29 cellular contexts compared by ENCODE assay signal in the genomic region with DNA sequence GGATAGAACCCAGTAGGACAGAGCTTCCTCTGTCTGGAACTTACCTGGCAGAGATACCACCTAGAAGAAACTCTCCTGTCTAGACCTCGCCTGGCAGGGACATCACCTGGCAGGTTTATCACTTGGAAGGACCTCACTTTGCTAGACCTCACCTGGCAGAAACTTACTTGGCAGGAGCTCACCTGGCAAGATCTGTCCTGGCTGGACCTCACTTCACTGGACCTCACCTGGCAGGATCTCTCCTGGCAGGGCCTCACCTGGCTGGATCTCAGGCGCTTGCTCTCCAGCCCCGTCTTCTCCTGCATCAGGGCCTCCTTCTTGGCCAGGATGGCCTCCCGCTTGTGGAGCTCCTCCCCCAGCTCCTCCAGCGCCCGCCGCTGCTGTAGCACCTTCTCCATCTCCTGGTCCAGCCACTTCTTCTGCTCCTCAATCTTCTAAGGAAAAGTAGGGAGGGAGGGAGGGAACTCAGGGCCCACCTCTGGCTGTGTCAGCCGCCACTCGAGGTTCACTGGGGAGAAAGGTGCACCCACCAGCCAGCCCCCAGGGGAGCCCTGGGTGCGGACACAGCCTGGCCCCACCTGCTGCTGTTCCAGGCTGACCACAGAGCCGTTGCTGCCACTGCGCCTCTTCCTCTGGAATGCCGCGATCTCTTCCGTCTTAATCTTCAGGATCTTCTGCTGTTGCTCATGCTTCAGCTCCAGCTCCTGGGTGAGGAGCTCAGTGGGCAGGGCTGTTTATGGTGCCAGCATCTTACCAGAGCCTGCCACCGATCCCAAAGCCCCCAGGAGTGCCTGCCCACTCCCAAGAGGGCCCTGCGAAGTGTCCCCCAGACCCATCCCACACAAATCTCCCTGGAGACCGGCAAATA. TPM values are rescaled to one million over a fixed set of nuclear protein-coding genes. Genes with fewer than 3 reads are reported as not detected.
DNase-seq lines count a peak whose midpoint lies in the region; ATAC-seq, FAIRE-seq and TF ChIP-seq lines count a peak whose summit lies in the region.
"Had no signal": no experiment of that assay in that cellular context is flagged by ENCODE, and none has a peak within 500 bp of the region (broad histone marks: within the 10 kb centered on the region; RNA-seq: fewer than 3 reads in every experiment).

No MANE protein-coding gene starts in this region.

- TF ChIP-seq POLR2A in vagina (IDR thresholded peaks at IDR 0.05), result no peak

- no peak for FAIRE-seq in GM19239 (lab: Jason Lieb, UNC)
- FAIRE-seq: GM12892 had no signal

- H3K36me3 ChIP-seq in left ventricle myocardium inferior (peaks cover 54% of the 10 kb centered on the region), vagina (peaks cover 0 to 25% of the 10 kb centered on the region in 2 donors)
- H3K36me3 ChIP-seq: uterus had no signal

- TF ChIP-seq CTCF in left ventricle myocardium inferior (IDR thresholded peaks at IDR 0.05; ENCODE audit: borderline replicate concordance) (no peak), vagina (IDR thresholded peaks at IDR 0.05) (no peak)

- DNase-seq in cardiac septum (ENCODE audit: low spot score) (peak; percentile 64), left ventricle myocardium inferior (no peak), HuH-7.5 (ENCODE audit: low spot score) (peak; percentile 21), islet precursor cell (peak; percentile 42), vagina (ENCODE audit: extremely low spot score in 2 of 2) (peak; percentile 34 to 78), NCI-H2081 (lab: John Stamatoyannopoulos, UW) (no peak), GM19239 (ENCODE audit: insufficient read length, low spot score) (no peak)
- DNase-seq: activated CD4-positive, alpha-beta T cell treated with anti-CD3 and anti-CD28 coated beads for 36 hours; activated CD8-positive, alpha-beta T cell treated with anti-CD3 and anti-CD28 coated beads, Interleukin-2, amount 10 ng/mL, durations not matched to agents 7 days and 5 days; activated naive CD4-positive, alpha-beta T cell treated with Interleukin-2 at 50 U/mL for 16 hours; activated T-cell treated with anti-CD3 and anti-CD28 coated beads, Interleukin-2, amount 50 U/mL, for 4 hours; DMS 273 treated with DMSO at 0.1 percent for 48 hours; EL; NCI-H1417 treated with DMSO at 0.1 percent for 48 hours; NCI-H446 treated with DMSO at 0.1 percent for 48 hours; stimulated activated CD4-positive, alpha-beta T cell treated with anti-CD3 and anti-CD28 coated beads, Interleukin-12 subunit alpha, Interleukin-12 subunit beta, amount 100 ng/mL, for 4 hours; stimulated activated CD4-positive, alpha-beta T cell treated with anti-CD3 and anti-CD28 coated beads, Interleukin-4, amount 100 ng/mL, for 1 hour; stimulated activated naive B cell treated with anti-CD40 and anti-IgM and Interleukin-4, amounts not matched to agents 10 μg/mL and 1 μg/mL and 100 μg/mL, for 72 hours; testis; uterus had no signal

- no peak for ATAC-seq in HG02970 (IDR thresholded peaks at IDR 0.05; ENCODE audit: low FRiP score, unreplicated experiment)
- ATAC-seq: activated CD8-positive, alpha-beta T cell treated with anti-CD3 and anti-CD28 coated beads, Interleukin-2, amount 10 ng/mL, durations not matched to agents 7 days and 5 days; activated T-cell treated with anti-CD3 and anti-CD28 coated beads, Interleukin-2, amount 50 U/mL, for 4 hours; CD8-positive, alpha-beta T cell; sciatic nerve; stimulated activated naive B cell treated with anti-CD40 and anti-IgM and Interleukin-4, amounts not matched to agents 10 μg/mL and 1 μg/mL and 100 μg/mL, for 72 hours had no signal

- H3K9me3 ChIP-seq in left ventricle myocardium inferior (replicated peaks) (no peaks in the 10 kb centered on the region), vagina (no peaks in the 10 kb centered on the region)
- H3K9me3 ChIP-seq: testis, uterus had no signal

- intact Hi-C loops in cardiac septum (cut with DNase I), result no loop called here
- intact Hi-C loops in left ventricle myocardium inferior (cut with micrococcal nuclease), result no loop called here
- intact Hi-C loops in vagina (cut with DNase I), result no loop called here

- H3K27ac ChIP-seq in left ventricle myocardium inferior (replicated peaks) (no peak overlapping the region), vagina (no peak overlapping the region)
- H3K27ac ChIP-seq: KMS-11, testis, uterus had no signal

- H3K27me3 ChIP-seq in left ventricle myocardium inferior (ENCODE audit: low read depth) (no peaks in the 10 kb centered on the region), vagina (no peaks in the 10 kb centered on the region)
- H3K27me3 ChIP-seq: testis, uterus had no signal

- H3K4me3 ChIP-seq in left ventricle myocardium inferior (no peak overlapping the region), vagina (no peak overlapping the region)
- H3K4me3 ChIP-seq: lung, testis, uterus had no signal

- H3K4me1 ChIP-seq in left ventricle myocardium inferior, result no peaks in the 10 kb centered on the region
- H3K4me1 ChIP-seq in vagina, result no peaks in the 10 kb centered on the region
- H3K4me1 ChIP-seq: testis, uterus had no signal

RNA-seq across cellular contexts. Expression of a gene that starts 22.5 kb away (rescaled TPM):
- total RNA-seq in cardiac septum, result 5.8 TPM
- 2.4 TPM for total RNA-seq in left ventricle myocardium inferior
- 7.9 TPM for total RNA-seq in vagina
- total RNA-seq: B cell had no signal

RNA-seq across cellular contexts. Expression of a gene that starts 46.4 kb away (rescaled TPM):
- total RNA-seq in cardiac septum (3.9 TPM), left ventricle myocardium inferior (1.6 TPM), vagina (53.3 TPM)
- total RNA-seq: activated CD8-positive, alpha-beta T cell treated with anti-CD3 and anti-CD28 coated beads, Interleukin-2, amount 10 ng/mL, durations not matched to agents 7 days and 5 days; CD8-positive, alpha-beta T cell had no signal

RNA-seq across cellular contexts. Expression of a gene that starts 57.5 kb away (rescaled TPM):
- total RNA-seq in cardiac septum, result 0.03 TPM
- 0.08 TPM for total RNA-seq in left ventricle myocardium inferior
- total RNA-seq in vagina, result 5.2 TPM

RNA-seq across cellular contexts. Expression of a gene that starts 57.8 kb away (rescaled TPM):
- total RNA-seq in cardiac septum (5.0 TPM), left ventricle myocardium inferior (11.4 TPM), vagina (4.7 TPM)
- total RNA-seq: CD8-positive, alpha-beta T cell had no signal

RNA-seq across cellular contexts. Expression of a gene that starts 57.8 kb away (rescaled TPM):
- not detected for total RNA-seq in cardiac septum
- not detected for total RNA-seq in left ventricle myocardium inferior
- total RNA-seq in vagina, result not detected
- total RNA-seq: A673; activated CD4-positive, alpha-beta T cell treated with anti-CD3 and anti-CD28 coated beads for 36 hours; activated CD8-positive, alpha-beta T cell treated with anti-CD3 and anti-CD28 coated beads, Interleukin-2, amount 10 ng/mL, durations not matched to agents 7 days and 5 days; activated T-cell treated with anti-CD3 and anti-CD28 coated beads, Interleukin-2, amount 50 U/mL, for 4 hours; CD8-positive, alpha-beta T cell; epithelial cell of proximal tubule; sciatic nerve had no signal

Comparison
In these comparisons a context has a peak if more than half of its experiments do, and no peak if none do; other contexts are left out.
1. DNase-seq: peak in cardiac septum (single experiment), HuH-7.5 (single experiment), islet precursor cell (single experiment) and vagina (2 of 2); none in left ventricle myocardium inferior (single experiment), NCI-H2081 (0 of 2) and GM19239 (single experiment).
2. RNA of a gene that starts 46.4 kb away (total RNA-seq): 53.3 TPM in vagina (single experiment); 3.9 TPM in cardiac septum (single experiment) and 1.6 TPM in left ventricle myocardium inferior (single experiment); every median in the first group is over 10 times any median in the second.